In genomic region chr12:32240210-32240609, GRCh38 we compare ENCODE assay signal across 31 cellular contexts.
DNase-seq lines count a peak whose midpoint lies in the region; ATAC-seq, FAIRE-seq and TF ChIP-seq lines count a peak whose summit lies in the region.
"Had no signal": no experiment of that assay in that cellular context is flagged by ENCODE, and none has a peak within 500 bp of the region (broad histone marks: within the 10 kb centered on the region; RNA-seq: fewer than 3 reads in every experiment).

No MANE protein-coding gene starts in this region.

- no peaks in the 10 kb centered on the region for H3K36me3 ChIP-seq in aorta (ENCODE audit: control insufficient read depth in 1 of 2, insufficient read depth in 2 of 2, low read length in 1 of 2)
- H3K36me3 ChIP-seq: Peyer's patch, thyroid gland had no signal

- H3K4me1 ChIP-seq in H9 (ENCODE audit: insufficient read depth, low read length) (0 out of 2 replicates have a peak, but pooled peaks cover 3% of the 10 kb centered on the region), aorta (ENCODE audit: control insufficient read depth in 1 of 2, insufficient read depth in 2 of 2, low read length in 2 of 2) (no peaks in the 10 kb centered on the region)
- H3K4me1 ChIP-seq: BE2C, Peyer's patch, psoas muscle, thyroid gland had no signal

- H3K9me3 Mint-ChIP-seq in H9 = peaks cover 12 to 13% of the 10 kb centered on the region in 2 experiments
- H3K9me3 Mint-ChIP-seq in endothelial cell (ENCODE audit: unreplicated experiment) = no peaks in the 10 kb centered on the region
- peaks cover 8% of the 10 kb centered on the region for H3K9me3 Mint-ChIP-seq in neural crest cell

- H3K4me3 Mint-ChIP-seq in H9 (no peak overlapping the region), endothelial cell (ENCODE audit: unreplicated experiment) (no peak overlapping the region), neural crest cell (no peak overlapping the region)
- H3K4me3 Mint-ChIP-seq: CD8-positive, alpha-beta T cell; naive thymus-derived CD8-positive, alpha-beta T cell had no signal

- H2BK20ac ChIP-seq in H9 (ENCODE audit: low read depth, low read length, poor library complexity, severe bottlenecking) = no peak overlapping the region

- no peak overlapping the region for H3K9ac ChIP-seq in H9 (ENCODE audit: extremely low read depth, insufficient read length, low read length)

- no CpG with 5 or more reads among the region's 6 CpGs for WGBS in H9 (ENCODE audit: extremely low coverage, insufficient read length, low lambda C conversion rate)
- 88 to 92% methylated on average over 6 of the region's 6 CpGs for WGBS in aorta, 2 donors

- no peak overlapping the region for H3K4me2 ChIP-seq in H9 (ENCODE audit: insufficient read depth, insufficient read length, low read length)

- H3K23ac ChIP-seq in H9 (ENCODE audit: insufficient read length, low read depth, low read length) = no peak overlapping the region

- no peak overlapping the region for H4K8ac ChIP-seq in H9 (replicated peaks; ENCODE audit: insufficient read length, low read depth, low read length)

- no peak overlapping the region for H3K4ac ChIP-seq in H9 (ENCODE audit: low read depth, low read length)

- H3K9me3 ChIP-seq in H9 (ENCODE audit: control insufficient read depth, low read depth, low read length) (no peaks in the 10 kb centered on the region), aorta (ENCODE audit: control insufficient read depth, low read length) (peaks cover 2% of the 10 kb centered on the region)
- H3K9me3 ChIP-seq: Peyer's patch, thyroid gland had no signal

- H3K36me3 Mint-ChIP-seq in H9 (ENCODE audit: insufficient read depth in 1 of 3, low read depth in 3 of 3) (peaks cover 16 to 39% (median 34%) of the 10 kb centered on the region in 3 experiments; a peak in 6 of 7 replicates), endothelial cell (ENCODE audit: low read depth, unreplicated experiment) (peaks cover 19% of the 10 kb centered on the region), neural crest cell (ENCODE audit: low read depth) (peaks cover 27% of the 10 kb centered on the region)

- H3K56ac ChIP-seq in H9 (ENCODE audit: insufficient read length, low read depth, low read length) = no peak overlapping the region

- H3K14ac ChIP-seq in H9 (ENCODE audit: insufficient read depth, low read length) = no peak overlapping the region

- H3K27ac ChIP-seq in H9 (ENCODE audit: insufficient read length, low read depth, low read length) = no peak overlapping the region
- H3K27ac ChIP-seq in aorta (ENCODE audit: low read depth in 1 of 2, low read length in 2 of 2) = no peak overlapping the region
- H3K27ac ChIP-seq: Peyer's patch, psoas muscle, thyroid gland had no signal

- H2BK15ac ChIP-seq in H9 (ENCODE audit: low read depth, low read length) = no peak overlapping the region

- no peak for ATAC-seq in aorta (ENCODE audit: low FRiP score)
- ATAC-seq in HG02870 (IDR thresholded peaks at IDR 0.05; ENCODE audit: unreplicated experiment) = no peak
- ATAC-seq: activated naive CD4-positive, alpha-beta T cell treated with anti-CD3 and anti-CD28 coated beads, Interleukin-2, amount 50 U/mL, for 72 hours; CD8-positive, alpha-beta T cell; HCT116; naive thymus-derived CD8-positive, alpha-beta T cell; psoas muscle; sciatic nerve had no signal

- H3K4me1 Mint-ChIP-seq in H9 (peaks cover 4 to 7% of the 10 kb centered on the region in 2 experiments; a peak in 2 of 4 replicates), endothelial cell (ENCODE audit: unreplicated experiment) (peaks cover 11% of the 10 kb centered on the region), neural crest cell (peaks cover 11% of the 10 kb centered on the region)

- no peak overlapping the region for H2BK12ac ChIP-seq in H9 (ENCODE audit: insufficient read length, low read depth, low read length)

- intact Hi-C loops in aorta (cut with DNase I) = no loop called here

- H2BK5ac ChIP-seq in H9 (ENCODE audit: insufficient read length, low read length) = no peak overlapping the region

- no peaks in the 10 kb centered on the region; the same call in 1 of the 2 replicates for H3K79me2 ChIP-seq in H9 (ENCODE audit: insufficient read depth, low read length)

- no peak overlapping the region for H3K4me3 ChIP-seq in aorta (ENCODE audit: low read length in 2 of 2)
- H3K4me3 ChIP-seq: MG63, Peyer's patch, psoas muscle, thyroid gland had no signal

- no peak for FAIRE-seq in RCC 7860 (lab: Jason Lieb, UNC)
- FAIRE-seq: colon, GM12892 had no signal

- H3K27me3 Mint-ChIP-seq in H9 (ENCODE audit: low read depth) (no peaks in the 10 kb centered on the region), endothelial cell (ENCODE audit: unreplicated experiment) (no peaks in the 10 kb centered on the region), neural crest cell (ENCODE audit: low read depth) (no peaks in the 10 kb centered on the region)
- H3K27me3 Mint-ChIP-seq: naive thymus-derived CD8-positive, alpha-beta T cell had no signal

- H2BK120ac ChIP-seq in H9 (ENCODE audit: low read depth, low read length, poor library complexity, severe bottlenecking) = no peak overlapping the region

- H4K5ac ChIP-seq in H9 (ENCODE audit: insufficient read length, low read depth, low read length) = no peak overlapping the region

- DNase-seq in H9 (no peak), RCC 7860 (ENCODE audit: low spot score) (peak; percentile 12), endothelial cell (ENCODE audit: low spot score) (no peak), neural crest cell (ENCODE audit: low read depth, low spot score) (no peak), KG1 (lab: John Stamatoyannopoulos, UW) (no peak), aorta (no peak)
- DNase-seq: activated CD4-positive, alpha-beta T cell treated with anti-CD3 and anti-CD28 coated beads for 48 hours; activated effector memory CD4-positive, alpha-beta T cell treated with Interleukin-2 at 50 U/mL for 16 hours; amygdala; BE2C; CD8-positive, alpha-beta T cell; DMS153; effector CD8-positive, alpha-beta T cell; head of caudate nucleus; islet precursor cell; naive thymus-derived CD8-positive, alpha-beta T cell; NCI-H1105; NCI-H2029; Peyer's patch; psoas muscle; SIG-M5; stimulated activated CD4-positive, alpha-beta T cell treated with anti-CD3 and anti-CD28 coated beads, Interleukin-4, amount 100 ng/mL, for 24 hours; SW 1271; thyroid gland had no signal

- no peak overlapping the region for H4K91ac ChIP-seq in H9 (ENCODE audit: insufficient read length, low read depth, low read length)

- H3K27me3 ChIP-seq in H9 (ENCODE audit: insufficient read depth, low read length) = no peaks in the 10 kb centered on the region
- no peaks in the 10 kb centered on the region for H3K27me3 ChIP-seq in aorta (ENCODE audit: control insufficient read depth in 1 of 2, insufficient read depth in 2 of 2, low read length in 1 of 2)
- H3K27me3 ChIP-seq: BE2C, MG63, Peyer's patch, thyroid gland had no signal

- TF ChIP-seq CTCF in H9 (conservative IDR thresholded peaks at IDR 0.05) = no peak
- TF ChIP-seq CTCF in endothelial cell (IDR thresholded peaks at IDR 0.05; ENCODE audit: unreplicated experiment) = no peak
- no peak for TF ChIP-seq CTCF in neural crest cell (conservative IDR thresholded peaks at IDR 0.05)

- no peaks in the 10 kb centered on the region for H3K79me1 ChIP-seq in H9 (ENCODE audit: insufficient read depth, low read depth, low read length, poor library complexity, severe bottlenecking)

- no peak overlapping the region for H3T11ph ChIP-seq in H9 (ENCODE audit: low read length)

- H3K18ac ChIP-seq in H9 (ENCODE audit: insufficient read length, low read depth, low read length) = no peak overlapping the region

- no peak overlapping the region for H2AK5ac ChIP-seq in H9 (ENCODE audit: insufficient read length, low read length)

- no peak overlapping the region for H2AFZ ChIP-seq in H9 (ENCODE audit: low read length)

- H4K20me1 ChIP-seq in H9 (ENCODE audit: control insufficient read depth, insufficient read depth, insufficient read length) = no peaks in the 10 kb centered on the region

- H3K27ac Mint-ChIP-seq in H9 = peak overlapping the region in 2 of 3 experiments; percentile 19 to 74; a peak in 3 of 7 replicates
- peak overlapping the region; percentile 3 for H3K27ac Mint-ChIP-seq in endothelial cell (ENCODE audit: unreplicated experiment)
- peak overlapping the region; percentile 72 for H3K27ac Mint-ChIP-seq in neural crest cell (ENCODE audit: unreplicated experiment)
- H3K27ac Mint-ChIP-seq: activated naive CD4-positive, alpha-beta T cell treated with anti-CD3 and anti-CD28 coated beads, Interleukin-2, amount 50 U/mL, for 72 hours; CD8-positive, alpha-beta T cell had no signal

- no peaks in the 10 kb centered on the region for H3K23me2 ChIP-seq in H9 (ENCODE audit: insufficient read length, low read depth, low read length, poor library complexity, severe bottlenecking)

Comparison
In these comparisons a context has a peak if more than half of its experiments do, and no peak if none do; other contexts are left out.
1. H3K27ac Mint-ChIP-seq: peak in every context shown above with its lines; median percentile 72 in neural crest cell; 46 in H9; 3 in endothelial cell.